Comparison of ENCODE assay signal across 1 cellular context in the genomic region with DNA sequence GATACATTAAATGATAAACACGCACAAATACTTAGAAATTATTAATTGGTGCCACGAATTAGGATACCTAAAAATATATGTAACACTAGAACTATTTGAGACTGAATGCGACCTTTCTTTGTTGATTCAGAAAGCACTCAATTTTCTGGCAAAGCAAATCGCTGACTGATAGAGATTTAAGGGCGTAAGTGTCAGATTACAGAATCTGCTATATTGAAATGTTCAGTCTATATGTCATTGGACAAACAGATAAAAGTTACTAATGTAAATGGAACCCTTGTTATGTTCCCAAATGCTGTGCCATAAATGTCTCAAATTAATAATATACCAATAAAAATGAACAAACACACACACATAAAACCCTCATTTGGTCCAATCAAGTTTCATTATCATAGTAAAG.
TF ChIP-seq lines count a peak whose summit lies in the region.

No MANE protein-coding gene starts in this region.

TF ChIP-seq in IMR-90, 13 proteins besides CTCF, POLR2A, EP300 and RAD21:
- TF ChIP-seq RCOR1 (IDR thresholded peaks at IDR 0.05; ENCODE audit: insufficient replicate concordance, low read length) (no peak), NFE2L2 (IDR thresholded peaks at IDR 0.05; ENCODE audit: low read depth, low read length) (no peak), SMC3 (IDR thresholded peaks at IDR 0.05; ENCODE audit: low read depth, low read length) (no peak)
- TF ChIP-seq, protein P1, sequence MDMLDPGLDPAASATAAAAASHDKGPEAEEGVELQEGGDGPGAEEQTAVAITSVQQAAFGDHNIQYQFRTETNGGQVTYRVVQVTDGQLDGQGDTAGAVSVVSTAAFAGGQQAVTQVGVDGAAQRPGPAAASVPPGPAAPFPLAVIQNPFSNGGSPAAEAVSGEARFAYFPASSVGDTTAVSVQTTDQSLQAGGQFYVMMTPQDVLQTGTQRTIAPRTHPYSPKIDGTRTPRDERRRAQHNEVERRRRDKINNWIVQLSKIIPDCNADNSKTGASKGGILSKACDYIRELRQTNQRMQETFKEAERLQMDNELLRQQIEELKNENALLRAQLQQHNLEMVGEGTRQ (IDR thresholded peaks at IDR 0.05; ENCODE audit: low read depth, low read length) = no peak
